Comparison of ENCODE assay signal across 16 cellular contexts in genomic region chr5:73654861-73655318, GRCh38. TPM values are rescaled to one million over a fixed set of nuclear protein-coding genes. Genes with fewer than 3 reads are reported as not detected.
A peak's percentile ranks its signal among the peaks of the same experiment; 100 is the strongest.
DNase-seq lines count a peak whose midpoint lies in the region; ATAC-seq and TF ChIP-seq lines count a peak whose summit lies in the region.
"Had no signal": no experiment of that assay in that cellular context is flagged by ENCODE, and none has a peak within 500 bp of the region (broad histone marks: within the 10 kb centered on the region; RNA-seq: fewer than 3 reads in every experiment).

No MANE protein-coding gene starts in this region.

- H3K4me3 ChIP-seq in RWPE2 (ENCODE audit: severe bottlenecking) (no peak overlapping the region), foreskin fibroblast (ENCODE audit: low read depth in 1 of 2, low read length in 2 of 2) (no peak overlapping the region), skin epidermis (no peak overlapping the region)
- H3K4me3 ChIP-seq: lung had no signal

- no peaks in the 10 kb centered on the region for H3K27me3 ChIP-seq in RWPE2 (ENCODE audit: insufficient read depth, poor library complexity, severe bottlenecking)
- H3K27me3 ChIP-seq: BE2C had no signal

- ATAC-seq in GM19023 (IDR thresholded peaks at IDR 0.05; ENCODE audit: unreplicated experiment) (peak; percentile 23), RWPE2 (ENCODE audit: low read depth) (no peak)
- ATAC-seq: activated T-cell treated with anti-CD3 and anti-CD28 coated beads, Interleukin-2, amount 50 U/mL, for 4 hours had no signal

- H3K27ac ChIP-seq in RWPE2 (ENCODE audit: poor library complexity, severe bottlenecking): peak overlapping the region; percentile 99
- H3K27ac ChIP-seq in skin epidermis: peak overlapping the region in 13 of 21 experiments; percentile 4 to 80 (median 50)

- no peaks in the 10 kb centered on the region for H3K9me3 ChIP-seq in RWPE2 (ENCODE audit: severe bottlenecking)
- H3K9me3 ChIP-seq: BE2C had no signal

- H3K36me3 ChIP-seq in RWPE2 (ENCODE audit: low read depth): peaks cover 5% of the 10 kb centered on the region; the same call in 1 of the 2 replicates

- peaks cover 72% of the 10 kb centered on the region for H3K4me1 ChIP-seq in RWPE2 (ENCODE audit: insufficient read depth, poor library complexity, severe bottlenecking)

- TF ChIP-seq CTCF in RWPE2 (IDR thresholded peaks at IDR 0.05; ENCODE audit: poor library complexity, severe bottlenecking) (peak; percentile 45), foreskin fibroblast (IDR thresholded peaks at IDR 0.05; ENCODE audit: low read depth, low read length) (no peak)

- DNase-seq in RWPE2 (ENCODE audit: low spot score): no peak
- peak; percentile 34 to 60 for DNase-seq in foreskin fibroblast
- no peak for DNase-seq in HuH-7.5 (ENCODE audit: low spot score)
- no peak for DNase-seq in iPS-NIHi7 (ENCODE audit: extremely low spot score)
- no peak for DNase-seq in SK-N-DZ (ENCODE audit: low spot score)
- DNase-seq in NCI-H1105 (lab: John Stamatoyannopoulos, UW): no peak
- DNase-seq: activated CD4-positive, alpha-beta T cell treated with anti-CD3 and anti-CD28 coated beads, Interleukin-2, amount 10 ng/mL, durations not matched to agents 7 days and 5 days; activated T-cell treated with anti-CD3 and anti-CD28 coated beads, Interleukin-2, amount 50 U/mL, for 4 hours; NCI-H187 treated with DMSO at 0.1 percent for 48 hours; NCI-H774; Right ventricle myocardium superior; T-helper 9 cell had no signal

RNA-seq across cellular contexts. Expression of gene ARHGEF28, which starts 28.9 kb away (rescaled TPM):
- 56.7 and 60.7 TPM in 2 replicates for polyA plus RNA-seq in SK-N-DZ (2014; cell fraction: cytosol; rRNA removed)
- 140 and 233 TPM in 2 replicates for polyA plus RNA-seq in SK-N-DZ (2014; cell fraction: nucleus; rRNA removed)

Comparison
In these comparisons a context has a peak if more than half of its experiments do, and no peak if none do; other contexts are left out.
1. DNase-seq: peak in foreskin fibroblast (2 of 2); none in RWPE2 (single experiment), HuH-7.5 (single experiment), iPS-NIHi7 (single experiment), SK-N-DZ (single experiment) and NCI-H1105 (single experiment).